1 cellular context compared by ENCODE assay signal in the genomic region with DNA sequence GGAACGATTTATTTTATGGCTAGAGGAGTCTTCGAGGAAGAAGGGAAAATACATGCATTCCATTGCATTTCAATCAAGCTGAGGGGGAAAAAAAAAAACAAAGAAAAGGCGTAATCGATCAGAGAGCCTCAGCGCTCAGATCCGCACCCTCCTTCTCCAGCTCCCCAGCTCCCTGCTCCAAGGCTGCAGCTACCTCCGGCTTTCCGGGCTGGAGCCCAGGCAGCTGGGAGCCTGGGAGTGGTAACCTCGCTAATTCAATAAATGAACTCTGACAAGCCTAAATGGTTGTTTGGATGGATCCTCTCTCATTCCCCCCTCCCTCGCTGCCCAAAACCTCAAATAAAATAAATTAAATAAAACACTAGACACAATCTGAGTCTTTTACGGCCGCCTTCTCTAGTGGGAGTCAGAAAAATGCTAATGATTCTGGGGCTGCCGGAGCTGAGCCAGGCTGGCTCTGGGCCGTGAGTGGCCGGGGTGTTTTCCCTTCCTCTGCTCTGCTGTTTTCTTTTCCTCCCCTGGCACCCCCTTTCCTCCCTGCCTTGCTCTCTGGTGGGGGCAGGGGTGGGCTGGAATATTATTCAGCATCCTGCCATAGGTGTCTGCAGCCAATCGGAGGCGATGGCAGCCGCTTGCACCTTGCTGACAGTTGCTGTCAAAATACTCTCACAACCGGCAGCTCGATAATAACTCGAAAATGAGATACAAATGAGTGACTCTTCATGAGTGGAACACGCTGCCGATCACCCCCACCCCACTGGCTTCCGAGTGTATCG.
TF ChIP-seq lines count a peak whose summit lies in the region.

No MANE protein-coding gene starts in this region.

TF ChIP-seq in SK-N-SH, 30 proteins besides CTCF, POLR2A, EP300 and RAD21 (continued from another document):
- TF ChIP-seq IRF3 (IDR thresholded peaks at IDR 0.05; ENCODE audit: low read depth, low read length): no peak
- no peak for TF ChIP-seq USF1 (IDR thresholded peaks at IDR 0.05; ENCODE audit: borderline replicate concordance, low read depth)
- TF ChIP-seq YY1 (IDR thresholded peaks at IDR 0.05; ENCODE audit: low read depth): no peak
- no peak for TF ChIP-seq RXRA (IDR thresholded peaks at IDR 0.05; ENCODE audit: borderline replicate concordance, low read depth)
- TF ChIP-seq POLR2AphosphoS5 (IDR thresholded peaks at IDR 0.05; ENCODE audit: low read depth, low read length): no peak
- TF ChIP-seq JUND (IDR thresholded peaks at IDR 0.05): no peak
- TF ChIP-seq SIN3A (IDR thresholded peaks at IDR 0.05; ENCODE audit: borderline replicate concordance, low read depth, low read length): no peak
TF ChIP-seq in SK-N-SH: peak in this region for 0.
